ENCODE assay signal across 17 cellular contexts in genomic region chr9:14433293-14433818, GRCh38.
DNase-seq lines count a peak whose midpoint lies in the region; ATAC-seq, FAIRE-seq and TF ChIP-seq lines count a peak whose summit lies in the region.
"Had no signal": no experiment of that assay in that cellular context is flagged by ENCODE, and none has a peak within 500 bp of the region (broad histone marks: within the 10 kb centered on the region; RNA-seq: fewer than 3 reads in every experiment).

No MANE protein-coding gene starts in this region.

- peaks cover 0 to 5% (median 0%) of the 10 kb centered on the region in 7 donors for H3K4me1 Mint-ChIP-seq in naive thymus-derived CD4-positive, alpha-beta T cell
- no peaks in the 10 kb centered on the region for H3K4me1 Mint-ChIP-seq in CD4-positive, alpha-beta T cell (ENCODE audit: low read depth)

- H3K27me3 Mint-ChIP-seq in naive thymus-derived CD4-positive, alpha-beta T cell, result peaks cover 5 to 36% (median 23%) of the 10 kb centered on the region in 5 donors
- H3K27me3 Mint-ChIP-seq in CD4-positive, alpha-beta T cell, result peaks cover 24% of the 10 kb centered on the region

- H3K9me3 ChIP-seq in A549, result peaks cover 3% of the 10 kb centered on the region; the same call in 1 of the 3 replicates
- no peaks in the 10 kb centered on the region for H3K9me3 ChIP-seq in Karpas-422 (ENCODE audit: low read length)
- H3K9me3 ChIP-seq in keratinocyte (ENCODE audit: control insufficient read depth, low read depth, low read length), result no peaks in the 10 kb centered on the region
- no peaks in the 10 kb centered on the region for H3K9me3 ChIP-seq in naive thymus-derived CD4-positive, alpha-beta T cell (ENCODE audit: control insufficient read depth in 2 of 3, low read length in 3 of 3)
- H3K9me3 ChIP-seq in CD4-positive, alpha-beta T cell (ENCODE audit: control insufficient read depth, low read length), result no peaks in the 10 kb centered on the region

- no peaks in the 10 kb centered on the region for H3K36me3 ChIP-seq in Karpas-422 (ENCODE audit: insufficient read depth, low read length)
- no peaks in the 10 kb centered on the region for H3K36me3 ChIP-seq in keratinocyte (ENCODE audit: control insufficient read depth in 2 of 2, extremely low read depth in 1 of 2, insufficient read depth in 2 of 2, low read length in 2 of 2)
- H3K36me3 ChIP-seq in naive thymus-derived CD4-positive, alpha-beta T cell (ENCODE audit: control insufficient read depth in 2 of 3, insufficient read depth in 3 of 3, low read length in 3 of 3), result no peaks in the 10 kb centered on the region

- no peak overlapping the region for H3K27ac Mint-ChIP-seq in naive thymus-derived CD4-positive, alpha-beta T cell
- H3K27ac Mint-ChIP-seq in CD4-positive, alpha-beta T cell, result no peak overlapping the region
- H3K27ac Mint-ChIP-seq: B cell; stimulated activated effector memory CD8-positive, alpha-beta T cell treated with anti-CD3 and anti-CD28 coated beads, Interleukin-12 subunit alpha, Interleukin-12 subunit beta, amount 100 ng/mL, for 72 hours had no signal

- no peaks in the 10 kb centered on the region for H3K9me2 ChIP-seq in Karpas-422 (replicated peaks; ENCODE audit: insufficient read depth, low read length)

- no peak for TF ChIP-seq EP300 in A549 (IDR thresholded peaks at IDR 0.05)

- no peak overlapping the region for H3K27ac ChIP-seq in A549
- H3K27ac ChIP-seq in Karpas-422 (ENCODE audit: low read length), result no peak overlapping the region
- H3K27ac ChIP-seq in VCaP, result peak overlapping the region; percentile 90
- H3K27ac ChIP-seq in keratinocyte (ENCODE audit: control insufficient read depth, insufficient read depth, low read length), result no peak overlapping the region
- no peak overlapping the region for H3K27ac ChIP-seq in naive thymus-derived CD4-positive, alpha-beta T cell (ENCODE audit: low read depth, low read length)
- no peak overlapping the region for H3K27ac ChIP-seq in CD4-positive, alpha-beta T cell (ENCODE audit: low read depth, low read length)
- H3K27ac ChIP-seq: parathyroid adenoma had no signal

- H3K4me2 ChIP-seq in A549, result peak overlapping the region; percentile 38
- H3K4me2 ChIP-seq in Karpas-422 (ENCODE audit: low read depth, low read length, poor library complexity, severe bottlenecking), result peak overlapping the region; percentile 24
- H3K4me2 ChIP-seq in keratinocyte (ENCODE audit: control insufficient read depth, extremely low read depth, insufficient read depth, low read depth, low read length), result peak overlapping the region; percentile 22

- 38% methylated on average over 2 of the region's 2 CpGs for WGBS in A549 (ENCODE audit: missing lambda C conversion rate)

- H3K4me3 Mint-ChIP-seq in naive thymus-derived CD4-positive, alpha-beta T cell, result no peak overlapping the region
- H3K4me3 Mint-ChIP-seq in CD4-positive, alpha-beta T cell, result no peak overlapping the region
- H3K4me3 Mint-ChIP-seq: B cell; stimulated activated effector memory CD8-positive, alpha-beta T cell treated with anti-CD3 and anti-CD28 coated beads, Interleukin-12 subunit alpha, Interleukin-12 subunit beta, amount 100 ng/mL, for 72 hours had no signal

- H2AFZ ChIP-seq in Karpas-422 (ENCODE audit: low read length) (0 out of 2 replicates have a peak overlapping the region, but pooled peaks have one; percentile 13), keratinocyte (ENCODE audit: control insufficient read depth, low read length) (no peak overlapping the region)
- H2AFZ ChIP-seq: parathyroid adenoma had no signal

- no peak for TF ChIP-seq POLR2A in A549 (IDR thresholded peaks at IDR 0.05; ENCODE audit: low read length)

- H3K27me3 ChIP-seq in Karpas-422 (ENCODE audit: low read length) (no peaks in the 10 kb centered on the region), keratinocyte (ENCODE audit: control insufficient read depth, extremely low read depth, insufficient read depth, low read length) (no peaks in the 10 kb centered on the region)
- H3K27me3 ChIP-seq in naive thymus-derived CD4-positive, alpha-beta T cell (ENCODE audit: control insufficient read depth in 2 of 2, insufficient read depth in 2 of 2, low read length in 2 of 2), result no peaks in the 10 kb centered on the region
- peaks cover 11% of the 10 kb centered on the region for H3K27me3 ChIP-seq in CD4-positive, alpha-beta T cell (ENCODE audit: control insufficient read depth, insufficient read depth, low read length)

- POLR2A ChIA-PET in A549 (lab: Yijun Ruan, JAX), result no interaction called here
- POLR2A ChIA-PET in naive thymus-derived CD4-positive, alpha-beta T cell (lab: Charles Lee), result no interaction called here
- POLR2A ChIA-PET in CD4-positive, alpha-beta T cell (lab: Charles Lee), result no interaction called here

- H4K20me1 ChIP-seq in Karpas-422 (ENCODE audit: insufficient read depth, low read depth, low read length) (no peaks in the 10 kb centered on the region), keratinocyte (ENCODE audit: control insufficient read depth, extremely low read depth, insufficient read depth, low read length) (no peaks in the 10 kb centered on the region)

- FAIRE-seq in A549 (lab: Jason Lieb, UNC) (peak; percentile 61), keratinocyte (lab: Jason Lieb, UNC) (no peak)
- FAIRE-seq: HTR-8/SVneo had no signal

- CTCF ChIA-PET in A549 (lab: Yijun Ruan, JAX), result interaction anchor here (0.8 to 2.0 kb wide), 21 partner anchors 9 to 1732 kb away, joined by 3 to 13 read pairs (median 4); no protein-coding TSS in a partner anchor
- CTCF ChIA-PET in naive thymus-derived CD4-positive, alpha-beta T cell (lab: Charles Lee), result no interaction called here
- CTCF ChIA-PET in CD4-positive, alpha-beta T cell (lab: Charles Lee), result no interaction called here

- dilution Hi-C loops in keratinocyte (cut with MboI; ENCODE audit: extremely low pct_ligation_motif_present, low sequenced_read_pairs), result no loop called here

- H3K4me3 ChIP-seq in A549 (no peak overlapping the region), Karpas-422 (ENCODE audit: low read length) (no peak overlapping the region; the same call in 1 of the 2 replicates), keratinocyte (ENCODE audit: control insufficient read depth in 2 of 3, extremely low read depth in 1 of 3, insufficient read depth in 2 of 3, low read depth in 1 of 3, low read length in 3 of 3) (no peak overlapping the region)
- H3K4me3 ChIP-seq in naive thymus-derived CD4-positive, alpha-beta T cell (ENCODE audit: low read length), result no peak overlapping the region
- H3K4me3 ChIP-seq: lung had no signal

- in situ Hi-C loops in GM13976 (cut with MboI; ENCODE audit: low sequenced_read_pairs, unreplicated experiment), result loop anchor here (25.0 kb wide), 1 partner anchor 996 kb away; no protein-coding TSS in a partner anchor

- TF ChIP-seq RAD21 in A549 (conservative IDR thresholded peaks at IDR 0.05 in 1 of 2, IDR thresholded peaks at IDR 0.05 in 1 of 2), result no peak

- TF ChIP-seq CTCF in A549 (IDR thresholded peaks at IDR 0.05) (no peak), VCaP (conservative IDR thresholded peaks at IDR 0.05) (no peak), keratinocyte (optimal IDR thresholded peaks at IDR 0.05 in 1 of 3, IDR thresholded peaks at IDR 0.05 in 1 of 3, conservative IDR thresholded peaks at IDR 0.05 in 1 of 3; ENCODE audit: extremely low read depth in 1 of 3, insufficient read depth in 2 of 3, low read length in 3 of 3) (no peak), GM13976 (IDR thresholded peaks at IDR 0.05; ENCODE audit: borderline replicate concordance, control extremely low read depth, extremely low read depth, insufficient read depth, missing control alignments) (no peak)
- TF ChIP-seq CTCF in CD4-positive, alpha-beta T cell (IDR thresholded peaks at IDR 0.05), result no peak

- H3K79me2 ChIP-seq in Karpas-422 (ENCODE audit: low read length) (no peaks in the 10 kb centered on the region), keratinocyte (ENCODE audit: control insufficient read depth, insufficient read depth, low read length) (no peaks in the 10 kb centered on the region)
- H3K79me2 ChIP-seq: parathyroid adenoma had no signal

- ATAC-seq in A549, result no peak
- ATAC-seq in naive thymus-derived CD4-positive, alpha-beta T cell, result no peak
- no peak for ATAC-seq in CD4-positive, alpha-beta T cell (ENCODE audit: poor library complexity)
- ATAC-seq: stimulated activated effector memory CD8-positive, alpha-beta T cell treated with anti-CD3 and anti-CD28 coated beads, Interleukin-12 subunit alpha, Interleukin-12 subunit beta, amount 100 ng/mL, for 72 hours had no signal

- 0 out of 2 replicates have a peak overlapping the region, but pooled peaks have one; percentile 2 for H3K9ac ChIP-seq in Karpas-422 (ENCODE audit: low read length)
- no peak overlapping the region for H3K9ac ChIP-seq in keratinocyte (ENCODE audit: control insufficient read depth, extremely low read depth, insufficient read depth, low read length)
- H3K9ac ChIP-seq: parathyroid adenoma had no signal

- no peaks in the 10 kb centered on the region for H3K36me3 Mint-ChIP-seq in naive thymus-derived CD4-positive, alpha-beta T cell
- H3K36me3 Mint-ChIP-seq in CD4-positive, alpha-beta T cell (ENCODE audit: low read depth), result no peaks in the 10 kb centered on the region
- H3K36me3 Mint-ChIP-seq: stimulated activated effector memory CD8-positive, alpha-beta T cell treated with anti-CD3 and anti-CD28 coated beads, Interleukin-12 subunit alpha, Interleukin-12 subunit beta, amount 100 ng/mL, for 72 hours had no signal

- DNase-seq in A549 (ENCODE audit: low read depth in 1 of 2, low spot score in 1 of 2), result no peak
- DNase-seq in Karpas-422, result no peak
- no peak for DNase-seq in keratinocyte (ENCODE audit: low read depth, low spot score)
- no peak for DNase-seq in GM13976 (ENCODE audit: low spot score)
- no peak for DNase-seq in naive thymus-derived CD4-positive, alpha-beta T cell
- no peak for DNase-seq in activated CD4-positive, alpha-beta T cell treated with anti-CD3 and anti-CD28 coated beads for 4 hours
- no peak for DNase-seq in CD4-positive, alpha-beta T cell
- DNase-seq: activated naive CD4-positive, alpha-beta T cell treated with Interleukin-2 at 50 U/mL for 16 hours; glutamatergic neuron; NCI-H187; T-helper 2 cell had no signal

- intact Hi-C loops in naive thymus-derived CD4-positive, alpha-beta T cell (cut with micrococcal nuclease), result no loop called here
- intact Hi-C loops in CD4-positive, alpha-beta T cell (cut with DNase I, micrococcal nuclease), result no loop called here

- H3K9me3 Mint-ChIP-seq in naive thymus-derived CD4-positive, alpha-beta T cell, result no peaks in the 10 kb centered on the region
- no peaks in the 10 kb centered on the region for H3K9me3 Mint-ChIP-seq in CD4-positive, alpha-beta T cell
- H3K9me3 Mint-ChIP-seq: stimulated activated effector memory CD8-positive, alpha-beta T cell treated with anti-CD3 and anti-CD28 coated beads, Interleukin-12 subunit alpha, Interleukin-12 subunit beta, amount 100 ng/mL, for 72 hours had no signal

- H3K9me1 ChIP-seq in keratinocyte (ENCODE audit: control insufficient read depth, extremely low read depth, insufficient read depth, low read length), result no peaks in the 10 kb centered on the region

- peaks cover 5% of the 10 kb centered on the region; the same call in 1 of the 3 replicates for H3K4me1 ChIP-seq in A549
- H3K4me1 ChIP-seq in Karpas-422 (ENCODE audit: low read length), result peaks cover 19% of the 10 kb centered on the region
- peaks cover 6% of the 10 kb centered on the region for H3K4me1 ChIP-seq in keratinocyte (ENCODE audit: control insufficient read depth, extremely low read depth, insufficient read depth, low read length)
- H3K4me1 ChIP-seq in naive thymus-derived CD4-positive, alpha-beta T cell (ENCODE audit: control insufficient read depth in 2 of 2, insufficient read depth in 2 of 2, low read length in 2 of 2), result no peaks in the 10 kb centered on the region
- H3K4me1 ChIP-seq: parathyroid adenoma had no signal
